1 cellular context compared by ENCODE assay signal in the genomic region with DNA sequence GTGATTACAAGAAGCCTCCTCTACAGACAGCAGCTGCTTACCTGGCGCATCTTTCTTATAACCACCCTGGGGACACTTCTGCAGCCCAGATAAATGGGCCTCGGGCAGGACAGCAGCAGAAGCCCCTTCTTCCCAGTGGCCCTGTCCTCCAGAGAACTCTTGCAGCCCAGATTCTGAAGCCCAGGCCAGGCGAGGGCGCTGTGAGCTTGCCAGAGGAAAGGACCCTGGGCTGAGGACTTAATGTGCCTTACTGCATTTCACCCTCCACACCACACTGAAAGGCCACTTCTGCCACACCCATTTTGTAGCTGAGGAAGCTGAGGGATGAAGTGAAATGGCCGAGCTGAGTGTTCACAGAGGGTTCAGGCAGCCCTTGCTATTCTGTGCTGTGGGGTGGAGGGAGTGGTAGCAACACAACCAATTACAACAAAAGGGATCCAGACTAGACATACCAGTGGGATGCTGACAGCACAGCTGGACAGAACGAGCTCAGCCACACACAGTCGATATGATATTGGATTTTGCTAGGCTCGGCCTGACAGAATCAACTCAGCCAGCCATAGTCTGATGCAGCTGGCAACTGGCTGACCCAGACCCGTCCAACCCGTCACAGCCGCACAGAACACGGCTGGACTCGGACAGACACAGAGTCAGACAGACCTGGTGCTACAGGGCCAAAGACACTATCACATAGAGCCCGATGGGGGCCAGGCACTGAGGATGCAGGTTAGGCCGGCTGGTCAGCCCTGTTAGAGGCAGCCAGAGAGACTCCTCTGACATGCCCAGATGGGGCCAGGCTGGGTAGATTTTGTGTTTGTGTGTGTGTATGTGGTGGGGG.
TF ChIP-seq lines count a peak whose summit lies in the region.

No MANE protein-coding gene starts in this region.

TF ChIP-seq in K562, 482 proteins besides CTCF, POLR2A, EP300 and RAD21:
- TF ChIP-seq, protein P1, sequence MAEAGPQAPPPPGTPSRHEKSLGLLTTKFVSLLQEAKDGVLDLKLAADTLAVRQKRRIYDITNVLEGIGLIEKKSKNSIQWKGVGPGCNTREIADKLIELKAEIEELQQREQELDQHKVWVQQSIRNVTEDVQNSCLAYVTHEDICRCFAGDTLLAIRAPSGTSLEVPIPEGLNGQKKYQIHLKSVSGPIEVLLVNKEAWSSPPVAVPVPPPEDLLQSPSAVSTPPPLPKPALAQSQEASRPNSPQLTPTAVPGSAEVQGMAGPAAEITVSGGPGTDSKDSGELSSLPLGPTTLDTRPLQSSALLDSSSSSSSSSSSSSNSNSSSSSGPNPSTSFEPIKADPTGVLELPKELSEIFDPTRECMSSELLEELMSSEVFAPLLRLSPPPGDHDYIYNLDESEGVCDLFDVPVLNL (CRISPR knock-in tag; IDR thresholded peaks at IDR 0.05; ENCODE audit: low read depth), result no peak
- peak in 1 of 3 experiments; percentile 20 for TF ChIP-seq YY1 (IDR thresholded peaks at IDR 0.05; ENCODE audit: borderline replicate concordance in 1 of 3, control insufficient read depth in 1 of 3, extremely low read depth in 1 of 3, insufficient read depth in 3 of 3, insufficient read length in 1 of 3, insufficient replicate concordance in 2 of 3, low read depth in 1 of 3, low read length in 2 of 3)
